8 cellular contexts compared by ENCODE assay signal in genomic region chr9:134391319-134392231, GRCh38.
DNase-seq lines count a peak whose midpoint lies in the region; ATAC-seq and TF ChIP-seq lines count a peak whose summit lies in the region.

No MANE protein-coding gene starts in this region.

- peak overlapping the region in 2 of 3 donors; percentile 10 to 45 for H3K9ac ChIP-seq in skeletal muscle tissue (ENCODE audit: low read depth in 1 of 3, low read length in 3 of 3)

- H3K4me3 ChIP-seq in skeletal muscle tissue (ENCODE audit: low read length in 3 of 3) = peak overlapping the region in 1 of 3 donors; percentile 22

- ATAC-seq in GM19035 (IDR thresholded peaks at IDR 0.05; ENCODE audit: unreplicated experiment) = peak; percentile 47
- peak; percentile 32 for ATAC-seq in HG03139 (IDR thresholded peaks at IDR 0.05; ENCODE audit: unreplicated experiment)
- no peak for ATAC-seq in sciatic nerve
- no peak for ATAC-seq in omental fat pad (ENCODE audit: low FRiP score)

- H3K4me1 ChIP-seq in skeletal muscle tissue (ENCODE audit: control insufficient read depth in 3 of 3, insufficient read depth in 3 of 3, low read length in 3 of 3) = peaks cover 85 to 98% (median 97%) of the 10 kb centered on the region in 3 donors

- H3K9me3 ChIP-seq in skeletal muscle tissue (ENCODE audit: control insufficient read depth in 3 of 3, low read length in 3 of 3) = no peaks in the 10 kb centered on the region

- H3K27ac ChIP-seq in skeletal muscle tissue (ENCODE audit: low read depth, low read length) = no peak overlapping the region

- DNase-seq in activated T-cell treated with anti-CD3 and anti-CD28 coated beads for 24 hours (ENCODE audit: low read depth) (peak; percentile 81), NCI-H2081 (lab: John Stamatoyannopoulos, UW) (no peak), sciatic nerve (ENCODE audit: low spot score) (no peak), omental fat pad (ENCODE audit: low spot score) (no peak), NCI-H446 treated with DMSO at 0.1 percent for 48 hours (lab: John Stamatoyannopoulos, UW) (no peak)

- no peak for TF ChIP-seq CTCF in omental fat pad (IDR thresholded peaks at IDR 0.05)

- intact Hi-C loops in sciatic nerve (cut with DNase I) = no loop called here

- peaks cover 0 to 2% (median 0%) of the 10 kb centered on the region in 3 donors for H3K36me3 ChIP-seq in skeletal muscle tissue (ENCODE audit: control insufficient read depth in 3 of 3, insufficient read depth in 3 of 3, low read length in 3 of 3)

- no peaks in the 10 kb centered on the region for H3K27me3 ChIP-seq in skeletal muscle tissue (ENCODE audit: control insufficient read depth in 3 of 3, insufficient read depth in 3 of 3, low read length in 3 of 3)

Comparison
In these comparisons a context has a peak if more than half of its experiments do, and no peak if none do; other contexts are left out.
1. ATAC-seq: peak in GM19035 (single experiment) and HG03139 (single experiment); none in sciatic nerve (single experiment) and omental fat pad (single experiment).